ENCODE assay signal across 8 cellular contexts in the genomic region with DNA sequence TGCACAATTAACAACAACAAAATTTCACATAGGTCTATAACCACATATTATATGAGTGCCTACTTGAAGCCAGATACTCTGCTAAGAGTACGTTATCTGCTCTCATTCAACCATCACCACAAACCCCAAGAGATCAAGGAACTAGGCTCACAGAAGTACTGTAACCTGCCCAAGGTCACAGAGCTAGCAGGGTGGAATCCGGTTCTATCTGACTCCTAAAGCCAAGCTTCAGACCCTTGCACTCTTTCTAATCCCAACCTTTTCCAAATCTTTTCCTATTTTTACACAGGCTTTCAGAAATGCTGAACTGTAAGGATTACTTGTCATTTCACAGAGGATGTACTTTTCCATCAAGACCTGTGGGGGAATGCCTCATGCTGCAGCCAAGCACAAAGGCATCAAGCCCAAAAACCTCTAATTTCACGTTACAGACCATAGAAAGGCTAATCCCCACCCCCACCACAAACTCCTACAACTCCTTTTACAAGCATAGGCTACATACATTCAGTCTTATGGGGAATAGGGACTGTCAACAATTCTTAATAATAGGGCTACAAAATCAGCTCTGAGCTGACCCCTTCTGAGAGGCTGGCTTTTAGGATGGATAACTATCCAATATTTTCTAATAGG. TPM values are rescaled to one million over a fixed set of nuclear protein-coding genes. Genes with fewer than 3 reads are reported as not detected.
DNase-seq lines count a peak whose midpoint lies in the region; ATAC-seq, FAIRE-seq and TF ChIP-seq lines count a peak whose summit lies in the region.

No MANE protein-coding gene starts in this region.

- 6% methylated on average over 3 of the region's 3 CpGs for WGBS in K562 (ENCODE audit: insufficient coverage, low coverage, missing lambda C conversion rate)

- FAIRE-seq in K562 (lab: Jason Lieb, UNC): peak; percentile 15

- ATAC-seq in K562 (no peak), HG02840 (IDR thresholded peaks at IDR 0.05; ENCODE audit: low FRiP score, unreplicated experiment) (no peak)

- H3K4me3 ChIP-seq in MM.1S (ENCODE audit: low read length): peak overlapping the region; percentile 72
- peak overlapping the region; percentile 69 for H3K4me3 ChIP-seq in K562

- H3K4me2 ChIP-seq in MM.1S (ENCODE audit: low read depth, low read length): peak overlapping the region; percentile 97
- H3K4me2 ChIP-seq in K562 (ENCODE audit: insufficient read depth, low read length): peak overlapping the region; percentile 100

- peaks cover 32% of the 10 kb centered on the region for H3K4me1 Mint-ChIP-seq in mesothelial cell of epicardium

- TF ChIP-seq RAD21 in K562 (CRISPR knock-in tag; conservative IDR thresholded peaks at IDR 0.05 in 1 of 2, IDR thresholded peaks at IDR 0.05 in 1 of 2): no peak

- no TSS peak for BruUV-seq in K562 (replicated peaks; lab: Mats Ljungman, UMichigan)

- H3K27ac Mint-ChIP-seq in mesothelial cell of epicardium: no peak overlapping the region

- CTCF ChIA-PET in K562 (lab: Yijun Ruan, JAX; ENCODE audit: low intra/inter-chr PET ratio): interaction anchor here (1.4 kb wide), 1 partner anchor 32 kb away, joined by 3 read pairs; no protein-coding TSS in a partner anchor

- H3K36me3 ChIP-seq in MM.1S (replicated peaks; ENCODE audit: insufficient read depth, low read length) (no peaks in the 10 kb centered on the region), K562 (ENCODE audit: control insufficient read depth, insufficient read depth, low read length) (no peaks in the 10 kb centered on the region)

- no peak for TF ChIP-seq POLR2A in K562 (conservative IDR thresholded peaks at IDR 0.05)

- no peak overlapping the region for H3K27ac ChIP-seq in MM.1S (ENCODE audit: low read length)
- peak overlapping the region; percentile 1; the same call in 1 of the 3 replicates for H3K27ac ChIP-seq in K562 (ENCODE audit: extremely low read depth, low read depth, low read length)

- no peaks in the 10 kb centered on the region for H3K36me3 Mint-ChIP-seq in mesothelial cell of epicardium

- H3K27me3 ChIP-seq in MM.1S (replicated peaks; ENCODE audit: insufficient read depth, low read length) (no peaks in the 10 kb centered on the region), K562 (ENCODE audit: control insufficient read depth in 2 of 2, insufficient read depth in 2 of 2, low read length in 2 of 2) (no peaks in the 10 kb centered on the region)

- H3F3A ChIP-seq in MM.1S (ENCODE audit: insufficient read depth, low read length): peaks cover 9% of the 10 kb centered on the region

- TF ChIP-seq EP300 in K562 (IDR thresholded peaks at IDR 0.05; ENCODE audit: low read length): no peak

- DNase-seq in ELR (ENCODE audit: low read depth) (peak; percentile 2), MM.1S (no peak), K562 (ENCODE audit: extremely low read depth in 1 of 4, low spot score in 3 of 4) (peak in 2 of 4 experiments; percentile 17 to 41), mesothelial cell of epicardium (ENCODE audit: low spot score in 2 of 2, unreplicated experiment in 2 of 2) (no peak), ureter (ENCODE audit: low spot score) (no peak), NCI-H146 (lab: John Stamatoyannopoulos, UW) (no peak), HCEC 1CT (no peak)

- POLR2A ChIA-PET in K562 (lab: Yijun Ruan, JAX): interaction anchor here (0.5 to 1.7 kb wide), 3 partner anchors 9 to 257 kb away, joined by 3 to 9 read pairs (median 6); a partner anchor contains a TSS

- peak overlapping the region; percentile 96 for H3K4me3 Mint-ChIP-seq in mesothelial cell of epicardium

- H3K79me2 ChIP-seq in MM.1S (ENCODE audit: low read length) (peaks cover 39% of the 10 kb centered on the region), K562 (ENCODE audit: control insufficient read depth, insufficient read depth, low read length) (peaks cover 49% of the 10 kb centered on the region)

- intact Hi-C loops in K562 (cut with micrococcal nuclease): no loop called here

- H4K20me1 ChIP-seq in MM.1S (ENCODE audit: insufficient read depth, low read length) (no peaks in the 10 kb centered on the region), K562 (replicated peaks; ENCODE audit: control insufficient read depth, insufficient read depth, low read length) (no peaks in the 10 kb centered on the region)

- peaks cover 26% of the 10 kb centered on the region for H3K4me1 ChIP-seq in MM.1S (ENCODE audit: low read length)
- H3K4me1 ChIP-seq in K562 (replicated peaks in 1 of 2; ENCODE audit: control insufficient read depth in 2 of 2, insufficient read depth in 2 of 2, low read length in 2 of 2): peaks cover 8 to 23% of the 10 kb centered on the region in 2 experiments

- no peaks in the 10 kb centered on the region for H3K9me2 ChIP-seq in MM.1S (replicated peaks; ENCODE audit: insufficient read depth, low read length)

- no peaks in the 10 kb centered on the region for H3K9me3 Mint-ChIP-seq in mesothelial cell of epicardium

- in situ Hi-C loops in K562 (cut with MboI): no loop called here

- 0 out of 2 replicates have a peak overlapping the region, but pooled peaks have one; percentile 97 for H2AFZ ChIP-seq in MM.1S (ENCODE audit: low read length)
- peak overlapping the region; percentile 97 for H2AFZ ChIP-seq in K562 (ENCODE audit: low read depth, low read length)

- H3K9me1 ChIP-seq in K562 (ENCODE audit: control insufficient read depth, insufficient read depth, low read length): no peaks in the 10 kb centered on the region

- TF ChIP-seq CTCF in MM.1S (IDR thresholded peaks at IDR 0.05; ENCODE audit: low read length): no peak
- no peak for TF ChIP-seq CTCF in K562 (IDR thresholded peaks at IDR 0.05 in 2 of 3, conservative IDR thresholded peaks at IDR 0.05 in 1 of 3; ENCODE audit: insufficient read depth in 2 of 3, low read depth in 1 of 3, low read length in 3 of 3)
- TF ChIP-seq CTCF in mesothelial cell of epicardium (IDR thresholded peaks at IDR 0.05; ENCODE audit: unreplicated experiment): no peak

- H3K9ac ChIP-seq in MM.1S (ENCODE audit: low read length): peak overlapping the region; percentile 81; the same call in 1 of the 2 replicates
- peak overlapping the region; percentile 62 to 83; a peak in 3 of 4 replicates for H3K9ac ChIP-seq in K562 (ENCODE audit: insufficient read depth in 1 of 2, low read depth in 2 of 2, low read length in 2 of 2)

- no peaks in the 10 kb centered on the region for H3K9me3 ChIP-seq in MM.1S (replicated peaks; ENCODE audit: insufficient read depth, low read length)
- H3K9me3 ChIP-seq in K562 (replicated peaks; ENCODE audit: control insufficient read depth, insufficient read depth, low read depth, low read length): no peaks in the 10 kb centered on the region

- no peaks in the 10 kb centered on the region for H3K27me3 Mint-ChIP-seq in mesothelial cell of epicardium (ENCODE audit: low read depth)

TF ChIP-seq in K562, 482 proteins besides CTCF, POLR2A, EP300 and RAD21 (continues in another document):
- no peak for TF ChIP-seq JUN (IDR thresholded peaks at IDR 0.05; ENCODE audit: borderline replicate concordance, low read depth, low read length)
- no peak for TF ChIP-seq JUN (CRISPR knock-in tag; IDR thresholded peaks at IDR 0.05; ENCODE audit: borderline replicate concordance)
- TF ChIP-seq ZFP30 (CRISPR knock-in tag; IDR thresholded peaks at IDR 0.05; ENCODE audit: borderline replicate concordance): no peak
- no peak for TF ChIP-seq PTBP1 (IDR thresholded peaks at IDR 0.05; ENCODE audit: low read depth, low read length)
- no peak for TF ChIP-seq ZNF239 (CRISPR knock-in tag; IDR thresholded peaks at IDR 0.05)

RNA-seq across cellular contexts. Expression of a gene that starts 0.9 kb away (rescaled TPM):
- 22.7 and 29.7 TPM in 2 replicates for total RNA-seq in K562 (2011; cell fraction: chromatin; rRNA removed; ENCODE audit: low replicate concordance)
- total RNA-seq in K562 (2011; cell fraction: nucleolus; rRNA removed): 29.9 and 32.9 TPM in 2 replicates
- 38.2 and 50.3 TPM in 2 replicates for total RNA-seq in K562 (2011; cell fraction: nucleoplasm; rRNA removed)
- 9.5 and 14.4 TPM in 2 replicates for total RNA-seq in K562 (2014; rRNA removed)
- 23.2 and 25.3 TPM in 2 replicates for total RNA-seq in K562 (2014; rRNA removed; fragmentation: Illumina TruSeq; extraction: Trizol)
- 20.5 and 20.8 TPM in 2 replicates for total RNA-seq in K562 (2015; rRNA removed; fragmentation: Illumina TruSeq; extraction: Trizol)
- total RNA-seq in K562 (2021): 21.2 and 23.2 TPM in 2 replicates
- polyA plus RNA-seq in K562 (2011; rRNA removed): 39.7 and 43.1 TPM in 2 replicates
- 18.0 and 35.3 TPM in 2 replicates for polyA plus RNA-seq in K562 (2011; cell fraction: cytosol; rRNA removed)
- 8.1 and 13.7 TPM in 2 replicates for polyA plus RNA-seq in K562 (2011; cell fraction: nucleus; rRNA removed)
- 20.7 and 28.3 TPM in 2 replicates for polyA plus RNA-seq in K562 (2012)
- 22.5 and 28.1 TPM in 2 replicates for polyA plus RNA-seq in K562 (2014; fragmentation: Illumina TruSeq; extraction: Trizol)
- polyA plus RNA-seq in K562 (2014; fragmentation: Nextera tagmentation; extraction: Ambion mirVana): 10 to 100 TPM; 28.5 to 34.9 TPM
- 16.7 and 17.3 TPM in 2 replicates for polyA plus RNA-seq in K562 (2014; rRNA removed)
- polyA minus RNA-seq in K562 (2011; rRNA and poly(A)+ RNA removed): 42.3 and 48.9 TPM in 2 replicates
- polyA minus RNA-seq in K562 (2011; cell fraction: cytosol; rRNA and poly(A)+ RNA removed): 19.0 and 20.6 TPM in 2 replicates
- 6.9 and 12.4 TPM in 2 replicates for polyA minus RNA-seq in K562 (2011; cell fraction: nucleus; rRNA and poly(A)+ RNA removed)
- total RNA-seq in mesothelial cell of epicardium: 66.6 to 68.3 TPM (median 67.4 TPM) in 3 replicates
- total RNA-seq in ureter: 92.6 TPM

RNA-seq across cellular contexts. Expression of a gene that starts 2.2 kb away (rescaled TPM):
- 5.5 and 14.6 TPM in 2 replicates for total RNA-seq in K562 (2011; cell fraction: chromatin; rRNA removed; ENCODE audit: low replicate concordance)
- total RNA-seq in K562 (2011; cell fraction: nucleolus; rRNA removed): 3.8 and 5.8 TPM in 2 replicates
- total RNA-seq in K562 (2011; cell fraction: nucleoplasm; rRNA removed): 6.6 and 9.5 TPM in 2 replicates
- total RNA-seq in K562 (2014; rRNA removed): 9.4 and 13.8 TPM in 2 replicates
- 22.6 and 23.3 TPM in 2 replicates for total RNA-seq in K562 (2014; rRNA removed; fragmentation: Illumina TruSeq; extraction: Trizol)
- 21.1 and 23.7 TPM in 2 replicates for total RNA-seq in K562 (2015; rRNA removed; fragmentation: Illumina TruSeq; extraction: Trizol)
- total RNA-seq in K562 (2021): 15.4 and 17.6 TPM in 2 replicates
- 21.3 and 23.7 TPM in 2 replicates for polyA plus RNA-seq in K562 (2011; rRNA removed)
- polyA plus RNA-seq in K562 (2011; cell fraction: cytosol; rRNA removed): 7.2 and 10.6 TPM in 2 replicates
- 9.6 and 12.2 TPM in 2 replicates for polyA plus RNA-seq in K562 (2011; cell fraction: nucleus; rRNA removed)
- 8.9 and 15.6 TPM in 2 replicates for polyA plus RNA-seq in K562 (2012)
- polyA plus RNA-seq in K562 (2014; fragmentation: Illumina TruSeq; extraction: Trizol): 19.4 and 27.2 TPM in 2 replicates
- 10 to 100 TPM; 11.8 to 23.9 TPM for polyA plus RNA-seq in K562 (2014; fragmentation: Nextera tagmentation; extraction: Ambion mirVana)
- polyA plus RNA-seq in K562 (2014; rRNA removed): 11.1 and 14.9 TPM in 2 replicates
- polyA minus RNA-seq in K562 (2011; rRNA and poly(A)+ RNA removed): 16.9 and 18.8 TPM in 2 replicates
- polyA minus RNA-seq in K562 (2011; cell fraction: cytosol; rRNA and poly(A)+ RNA removed): 5.6 and 7.8 TPM in 2 replicates
- 5.5 and 9.6 TPM in 2 replicates for polyA minus RNA-seq in K562 (2011; cell fraction: nucleus; rRNA and poly(A)+ RNA removed)
- total RNA-seq in mesothelial cell of epicardium: 4.0 to 5.8 TPM (median 5.6 TPM) in 3 replicates
- total RNA-seq in ureter: 2.6 TPM
